ENCODE assay signal across 21 cellular contexts in genomic region chr6:17638212-17638611, GRCh38. TPM values are rescaled to one million over a fixed set of nuclear protein-coding genes. Genes with fewer than 3 reads are reported as not detected.
DNase-seq lines count a peak whose midpoint lies in the region; ATAC-seq and TF ChIP-seq lines count a peak whose summit lies in the region.
"Had no signal": no experiment of that assay in that cellular context is flagged by ENCODE, and none has a peak within 500 bp of the region (broad histone marks: within the 10 kb centered on the region; RNA-seq: fewer than 3 reads in every experiment).

No MANE protein-coding gene starts in this region.

- DNase-seq in left ventricle myocardium superior (no peak), cardiac septum (ENCODE audit: low spot score) (no peak), T-helper 17 cell (no peak), fibroblast of the aortic adventitia (ENCODE audit: low read depth) (peak; percentile 11), thyroid gland (no peak), NCI-H2107 (lab: John Stamatoyannopoulos, UW) (no peak), SJCRH30 (no peak)
- DNase-seq: activated CD4-positive, alpha-beta T cell treated with anti-CD3 and anti-CD28 coated beads for 48 hours; activated naive CD4-positive, alpha-beta T cell treated with anti-CD3 and anti-CD28 coated beads, Interleukin-2, amount 50 U/mL, for 16 hours; activated T-cell treated with anti-CD3 and anti-CD28 coated beads, Interleukin-2, amount 50 U/mL, for 4 hours; brain microvascular endothelial cell; DMS79 treated with DMSO at 0.1 percent for 48 hours; Kasumi-1; kidney; NCI-H1105 treated with DMSO at 0.1 percent for 48 hours; NCI-H526; SW 1271 had no signal

- no peaks in the 10 kb centered on the region for H3K27me3 Mint-ChIP-seq in T-helper 17 cell
- H3K27me3 Mint-ChIP-seq: dendritic cell treated with granulocyte-macrophage colony-stimulating factor and Interleukin-4, amounts not matched to agents 40 ng/mL and 50 ng/mL, for 4 days; memory B cell had no signal

- WGBS in thyroid gland, 2 donors: 39 to 51% methylated on average over 2 of the region's 2 CpGs

- TF ChIP-seq CTCF in fibroblast of the aortic adventitia (IDR thresholded peaks at IDR 0.05; ENCODE audit: insufficient read depth, low read length) (no peak), thyroid gland (IDR thresholded peaks at IDR 0.05) (no peak)

- intact Hi-C loops in left ventricle myocardium superior (cut with micrococcal nuclease): no loop called here
- intact Hi-C loops in cardiac septum (cut with DNase I): no loop called here
- intact Hi-C loops in thyroid gland (cut with DNase I): no loop called here

- H3K27me3 ChIP-seq in thyroid gland (no peaks in the 10 kb centered on the region), SJCRH30 (no peaks in the 10 kb centered on the region)
- H3K27me3 ChIP-seq: brain microvascular endothelial cell had no signal

- peak overlapping the region; percentile 87 for H3K27ac Mint-ChIP-seq in T-helper 17 cell
- H3K27ac Mint-ChIP-seq: dendritic cell treated with granulocyte-macrophage colony-stimulating factor and Interleukin-4, amounts not matched to agents 40 ng/mL and 50 ng/mL, for 4 days; memory B cell had no signal

- no peak for TF ChIP-seq POLR2A in thyroid gland (IDR thresholded peaks at IDR 0.05)

- H3K27ac ChIP-seq in thyroid gland: peak overlapping the region in 2 of 3 donors; percentile 21 to 39
- no peak overlapping the region for H3K27ac ChIP-seq in SJCRH30
- H3K27ac ChIP-seq: brain microvascular endothelial cell, RWPE1 had no signal

- no peaks in the 10 kb centered on the region for H3K9me3 ChIP-seq in T-helper 17 cell (ENCODE audit: control insufficient read depth, low read length, poor library complexity, severe bottlenecking)
- H3K9me3 ChIP-seq in thyroid gland: no peaks in the 10 kb centered on the region
- H3K9me3 ChIP-seq in SJCRH30 (replicated peaks): no peaks in the 10 kb centered on the region

- H3K36me3 ChIP-seq in thyroid gland: peaks cover 15 to 16% of the 10 kb centered on the region in 2 donors
- H3K36me3 ChIP-seq in SJCRH30: peaks cover 41% of the 10 kb centered on the region

- peak overlapping the region; percentile 43 for H3K4me3 Mint-ChIP-seq in T-helper 17 cell
- H3K4me3 Mint-ChIP-seq: activated T-cell treated with anti-CD3 and anti-CD28 coated beads, Interleukin-2, amount 50 U/mL, for 4 hours; dendritic cell treated with granulocyte-macrophage colony-stimulating factor and Interleukin-4, amounts not matched to agents 40 ng/mL and 50 ng/mL, for 4 days; memory B cell had no signal

- peaks cover 13 to 22% of the 10 kb centered on the region in 2 donors for H3K4me1 ChIP-seq in thyroid gland
- H3K4me1 ChIP-seq in SJCRH30: no peaks in the 10 kb centered on the region

- H3K4me1 Mint-ChIP-seq in T-helper 17 cell: peaks cover 38% of the 10 kb centered on the region

- ATAC-seq in left ventricle myocardium superior (peak; percentile 20), T-helper 17 cell (no peak), GM18511 (IDR thresholded peaks at IDR 0.05; ENCODE audit: unreplicated experiment) (no peak)
- ATAC-seq: activated T-cell treated with anti-CD3 and anti-CD28 coated beads, Interleukin-2, amount 50 U/mL, for 4 hours had no signal

- peaks cover 13% of the 10 kb centered on the region for H3K36me3 Mint-ChIP-seq in T-helper 17 cell (ENCODE audit: low read depth)

- H3K4me3 ChIP-seq in fibroblast of the aortic adventitia (ENCODE audit: low read depth, low read length): no peak overlapping the region
- H3K4me3 ChIP-seq in thyroid gland (replicated peaks in 1 of 3): no peak overlapping the region
- no peak overlapping the region for H3K4me3 ChIP-seq in SJCRH30

RNA-seq across cellular contexts. Expression of gene FAM8A1, which starts 38.1 kb away (rescaled TPM):
- total RNA-seq in left ventricle myocardium superior (18.8 TPM), cardiac septum (15.1 TPM), T-helper 17 cell (10 to 100 TPM; 13.0 to 15.8 TPM), fibroblast of the aortic adventitia (ENCODE audit: low replicate concordance) (12.0 and 28.9 TPM in 2 replicates), thyroid gland (10 to 100 TPM; 45.1 to 57.1 (median 52.3) TPM)
- 8.7 and 9.4 TPM in 2 replicates for total RNA-seq in SJCRH30 (2014; rRNA removed; shearing (Covaris generic))
